Comparison of ENCODE assay signal across 10 cellular contexts in the genomic region with DNA sequence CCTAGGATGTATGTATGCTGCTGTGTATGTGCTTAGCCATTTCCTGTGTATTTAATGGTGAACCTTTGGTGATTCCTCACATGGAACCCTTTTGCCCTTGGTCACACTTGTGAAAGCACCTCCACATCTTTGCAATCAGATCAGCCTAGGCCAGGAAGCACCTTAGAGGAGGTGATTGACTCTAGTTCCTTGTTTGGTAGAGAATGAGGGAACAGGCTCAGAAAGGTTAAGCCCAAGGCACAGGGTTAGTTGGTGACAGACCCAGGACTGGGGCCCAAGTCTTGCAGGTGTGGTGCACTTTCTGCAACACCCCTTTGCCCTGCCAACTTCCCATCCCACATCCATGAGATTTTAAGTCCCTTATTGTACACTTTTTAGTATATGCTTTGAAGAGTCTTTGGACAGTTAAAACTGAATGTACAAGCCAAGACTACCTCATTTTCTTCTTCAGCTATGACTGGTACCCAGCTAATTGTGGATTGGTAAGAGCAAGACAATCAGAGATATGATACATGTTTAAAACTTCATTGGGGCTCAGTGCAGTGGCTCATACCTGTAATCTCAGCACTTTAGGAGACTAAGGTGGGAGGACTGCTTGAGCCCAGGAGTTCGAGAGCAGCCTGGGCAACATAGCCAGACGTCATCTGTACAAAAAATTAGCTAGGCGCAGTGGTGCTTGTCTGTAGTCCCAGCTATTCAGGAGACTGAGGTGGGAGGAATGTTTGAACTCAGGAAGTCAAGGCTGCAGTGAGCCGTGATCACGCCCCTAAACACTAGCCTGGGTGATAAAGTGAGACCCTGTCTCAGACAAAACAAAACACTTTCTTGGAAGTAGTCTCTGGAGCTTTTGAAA.
DNase-seq lines count a peak whose midpoint lies in the region; ATAC-seq, FAIRE-seq and TF ChIP-seq lines count a peak whose summit lies in the region.
"Had no signal": no experiment of that assay in that cellular context is flagged by ENCODE, and none has a peak within 500 bp of the region (broad histone marks: within the 10 kb centered on the region; RNA-seq: fewer than 3 reads in every experiment).

No MANE protein-coding gene starts in this region.

- FAIRE-seq in HepG2 (lab: Jason Lieb, UNC) (no peak), D721Med (lab: Jason Lieb, UNC) (no peak)

- TF ChIP-seq RAD21 in HepG2 (CRISPR knock-in tag; IDR thresholded peaks at IDR 0.05), result no peak

- H3K4me3 ChIP-seq in HepG2 (replicated peaks in 1 of 3; ENCODE audit: insufficient read depth in 1 of 3, low read depth in 2 of 3, low read length in 3 of 3) (no peak overlapping the region), right lobe of liver (no peak overlapping the region), left ventricle myocardium inferior (no peak overlapping the region), aorta (ENCODE audit: low read length in 2 of 2) (no peak overlapping the region)

- H3K9ac ChIP-seq in HepG2 (ENCODE audit: insufficient read depth, low read depth, low read length), result no peak overlapping the region

- H2AFZ ChIP-seq in HepG2 (ENCODE audit: low read length), result no peak overlapping the region

- H3K9me3 ChIP-seq in HepG2 (ENCODE audit: low read length), result no peaks in the 10 kb centered on the region
- H3K9me3 ChIP-seq in right lobe of liver, result no peaks in the 10 kb centered on the region
- no peaks in the 10 kb centered on the region for H3K9me3 ChIP-seq in left ventricle myocardium inferior (replicated peaks)
- H3K9me3 ChIP-seq in aorta (ENCODE audit: control insufficient read depth, low read length), result no peaks in the 10 kb centered on the region

- H3K4me1 ChIP-seq in HepG2 (ENCODE audit: insufficient read depth, low read length) (peaks cover 63% of the 10 kb centered on the region), right lobe of liver (peaks cover 0 to 2% (median 0%) of the 10 kb centered on the region in 4 donors), left ventricle myocardium inferior (peaks cover 82% of the 10 kb centered on the region), aorta (ENCODE audit: control insufficient read depth in 1 of 2, insufficient read depth in 2 of 2, low read length in 2 of 2) (peaks cover 3 to 7% of the 10 kb centered on the region in 2 donors)

- H4K20me1 ChIP-seq in HepG2 (ENCODE audit: insufficient read depth, low read length), result peaks cover 3% of the 10 kb centered on the region; the same call in 1 of the 2 replicates

- H3K27me3 ChIP-seq in HepG2 (ENCODE audit: control insufficient read depth in 1 of 2, insufficient read depth in 2 of 2, low read length in 2 of 2) (no peaks in the 10 kb centered on the region), right lobe of liver (no peaks in the 10 kb centered on the region), left ventricle myocardium inferior (ENCODE audit: low read depth) (no peaks in the 10 kb centered on the region), aorta (ENCODE audit: control insufficient read depth in 1 of 2, insufficient read depth in 2 of 2, low read length in 1 of 2) (no peaks in the 10 kb centered on the region)

- no TSS peak for BruUV-seq in HepG2 (replicated peaks; lab: Mats Ljungman, UMichigan)

- intact Hi-C loops in HepG2 (cut with micrococcal nuclease; ENCODE audit: unreplicated experiment), result no loop called here
- intact Hi-C loops in right lobe of liver (cut with DNase I), result no loop called here
- intact Hi-C loops in left ventricle myocardium inferior (cut with micrococcal nuclease), result no loop called here
- intact Hi-C loops in aorta (cut with DNase I), result no loop called here

- CTCF ChIA-PET in HepG2 (lab: Yijun Ruan, JAX; ENCODE audit: low intra/inter-chr PET ratio, low total read pairs), result no interaction called here
- CTCF ChIA-PET in RWPE1 (lab: Yijun Ruan, JAX), result interaction anchor here (1.0 kb wide), 2 partner anchors 93 to 132 kb away, joined by 3 read pairs; no protein-coding TSS in a partner anchor

- in situ Hi-C loops in HepG2 (cut with HindIII; ENCODE audit: extremely low pct_ligation_motif_present, low pct_unique_long_range_greater_than_20kb), result no loop called here

- TF ChIP-seq CTCF in HepG2 (CRISPR knock-in tag; IDR thresholded peaks at IDR 0.05), result no peak
- TF ChIP-seq CTCF in right lobe of liver (IDR thresholded peaks at IDR 0.05), result no peak
- no peak for TF ChIP-seq CTCF in RWPE1 (conservative IDR thresholded peaks at IDR 0.05; ENCODE audit: low read depth)
- no peak for TF ChIP-seq CTCF in left ventricle myocardium inferior (IDR thresholded peaks at IDR 0.05; ENCODE audit: borderline replicate concordance)
- no peak for TF ChIP-seq CTCF in D721Med (IDR thresholded peaks at IDR 0.05; ENCODE audit: insufficient read depth, missing control alignments)

- no peak for DNase-seq in HepG2 (ENCODE audit: low spot score)
- DNase-seq in right lobe of liver, result no peak
- no peak for DNase-seq in RWPE1 (ENCODE audit: low spot score)
- DNase-seq in left ventricle myocardium inferior, result no peak
- DNase-seq in aorta, result no peak
- DNase-seq in NCI-H446 (lab: John Stamatoyannopoulos, UW), result no peak
- no peak for DNase-seq in D721Med (ENCODE audit: insufficient read length, low spot score)
- DNase-seq in NCI-H2029 treated with DMSO at 0.1 percent for 48 hours (lab: John Stamatoyannopoulos, UW), result no peak
- DNase-seq: activated gamma-delta T cell, GOT3 had no signal

- POLR2A ChIA-PET in HepG2 (lab: Yijun Ruan, JAX), result no interaction called here
- POLR2A ChIA-PET in RWPE1 (lab: Yijun Ruan, JAX; ENCODE audit: low non-redundant PET), result no interaction called here

- WGBS in HepG2 (ENCODE audit: low lambda C conversion rate), result 92% methylated on average over 5 of the region's 5 CpGs
- 78% methylated on average over 4 of the region's 5 CpGs for WGBS in right lobe of liver (ENCODE audit: insufficient coverage, low coverage, low lambda C conversion rate, missing lambda C conversion rate)
- WGBS in aorta, 2 donors, result 7 to 20% methylated on average over 5 of the region's 5 CpGs

- H3K79me2 ChIP-seq in HepG2 (ENCODE audit: insufficient read depth, low read length), result peaks cover 23% of the 10 kb centered on the region

- ATAC-seq in HepG2, result peak; percentile 26; the same call in 2 of the 3 replicates
- no peak for ATAC-seq in right lobe of liver
- no peak for ATAC-seq in aorta (ENCODE audit: low FRiP score)

- no peak overlapping the region for H3K4me2 ChIP-seq in HepG2 (ENCODE audit: low read depth, low read length)

- H3K36me3 ChIP-seq in HepG2 (replicated peaks in 1 of 2; ENCODE audit: control insufficient read depth in 1 of 2, insufficient read depth in 2 of 2, low read length in 2 of 2) (peaks cover 7 to 10% of the 10 kb centered on the region in 2 experiments; a peak in 4 of 5 replicates), right lobe of liver (no peaks in the 10 kb centered on the region), left ventricle myocardium inferior (peaks cover 18% of the 10 kb centered on the region), aorta (ENCODE audit: control insufficient read depth in 1 of 2, insufficient read depth in 2 of 2, low read length in 1 of 2) (peaks cover 0 to 2% of the 10 kb centered on the region in 2 donors)

- no peak for TF ChIP-seq POLR2A in HepG2 (IDR thresholded peaks at IDR 0.05; ENCODE audit: insufficient read depth in 1 of 2, low read depth in 2 of 2, low read length in 2 of 2)
- TF ChIP-seq POLR2A in right lobe of liver (IDR thresholded peaks at IDR 0.05), result no peak

- H3K27ac ChIP-seq in HepG2 (ENCODE audit: extremely low read length, insufficient read depth, low read length), result no peak overlapping the region
- H3K27ac ChIP-seq in right lobe of liver, result no peak overlapping the region
- H3K27ac ChIP-seq in RWPE1, result peak overlapping the region; percentile 98
- H3K27ac ChIP-seq in left ventricle myocardium inferior (replicated peaks), result peak overlapping the region; percentile 74
- H3K27ac ChIP-seq in aorta (ENCODE audit: low read depth in 1 of 2, low read length in 2 of 2), result peak overlapping the region; percentile 50 to 68

- TF ChIP-seq EP300 in HepG2 (IDR thresholded peaks at IDR 0.05; ENCODE audit: low read depth in 2 of 2, low read length in 2 of 2) (no peak), HepG2 (CRISPR knock-in tag; IDR thresholded peaks at IDR 0.05; ENCODE audit: borderline replicate concordance) (no peak)

TF ChIP-seq in HepG2, 621 proteins besides CTCF, POLR2A, EP300 and RAD21:
- no peak for TF ChIP-seq ZNF589 (CRISPR knock-in tag; conservative IDR thresholded peaks at IDR 0.05)
- no peak for TF ChIP-seq CBX5 (CRISPR knock-in tag; IDR thresholded peaks at IDR 0.05; ENCODE audit: borderline replicate concordance)
- TF ChIP-seq ZMYM4 (CRISPR knock-in tag; IDR thresholded peaks at IDR 0.05), result no peak

Comparison
In these comparisons a context has a peak if more than half of its experiments do, and no peak if none do; other contexts are left out.
1. H3K27ac ChIP-seq: peak in RWPE1 (single experiment), left ventricle myocardium inferior (single experiment) and aorta (2 of 2); none in HepG2 (single experiment) and right lobe of liver (0 of 3).